In the genomic region with DNA sequence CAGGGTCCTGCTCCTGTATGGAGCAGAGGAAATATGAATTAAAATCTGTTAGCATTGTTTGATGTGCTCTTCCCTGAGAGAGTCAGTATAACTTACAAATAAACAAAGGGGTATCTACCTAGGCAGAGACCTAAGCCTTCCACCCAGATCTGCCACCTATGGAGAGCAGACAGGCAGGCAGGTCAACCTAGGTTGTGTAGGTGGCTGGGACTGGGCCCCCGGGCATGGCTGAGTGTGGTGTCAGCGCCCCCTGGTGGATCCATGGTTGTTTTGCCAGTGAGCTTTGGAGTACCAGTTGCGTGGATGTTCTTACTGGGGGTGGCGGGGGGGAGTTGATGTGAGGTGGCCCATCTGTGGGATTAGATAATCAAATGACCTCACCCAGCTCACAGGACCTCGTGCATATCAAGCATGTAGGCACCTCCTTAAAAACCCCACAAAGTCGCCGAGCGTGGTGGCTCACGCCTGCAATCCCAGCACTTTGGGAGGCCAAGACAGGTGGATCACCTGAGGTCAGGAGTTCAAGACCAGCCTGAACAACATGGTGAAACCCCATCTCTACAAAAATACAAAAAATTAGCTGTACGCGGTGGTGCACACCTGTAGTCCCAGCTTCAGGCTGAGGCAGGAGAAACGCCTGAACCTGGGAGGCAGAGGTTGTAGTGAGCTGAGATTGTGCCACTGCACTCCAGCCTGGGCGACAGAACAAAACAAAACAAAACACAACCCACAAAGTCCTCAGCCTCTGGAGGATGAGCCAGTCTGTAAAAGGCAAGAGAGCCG, we compare ENCODE assay signal across 8 cellular contexts. TPM values are rescaled to one million over a fixed set of nuclear protein-coding genes. Genes with fewer than 3 reads are reported as not detected.
A peak's percentile ranks its signal among the peaks of the same experiment; 100 is the strongest.
DNase-seq lines count a peak whose midpoint lies in the region; ATAC-seq and TF ChIP-seq lines count a peak whose summit lies in the region.

No MANE protein-coding gene starts in this region.

- CTCF ChIA-PET in HEK293T (lab: Yijun Ruan, JAX): interaction anchor here (0.6 to 1.9 kb wide), 11 partner anchors 11 to 368 kb away, joined by 3 to 7 read pairs (median 4); a partner anchor contains a TSS

- 64 to 69% (median 68%) methylated on average over 12 to 14 of the region's 14 CpGs for WGBS in heart left ventricle, 4 donors

- no peaks in the 10 kb centered on the region for H3K27me3 Mint-ChIP-seq in T-helper 1 cell treated with Interleukin-12 subunit alpha and Interleukin-12 subunit beta and Interleukin-4 antibody, amounts not matched to agents 30 μg/mL and 1 μg/mL, for 36 hours (ENCODE audit: low read depth)
- H3K27me3 Mint-ChIP-seq in activated naive CD8-positive, alpha-beta T cell treated with anti-CD3 and anti-CD28 coated beads, Interleukin-2, amount 50 U/mL, for 24 hours: no peaks in the 10 kb centered on the region

- peak; percentile 99 for ATAC-seq in activated naive CD8-positive, alpha-beta T cell treated with anti-CD3 and anti-CD28 coated beads, Interleukin-2, amount 50 U/mL, for 24 hours
- ATAC-seq in heart left ventricle (peak; percentile 84 to 95 (median 94)), GM18505 (IDR thresholded peaks at IDR 0.05; ENCODE audit: unreplicated experiment) (no peak)

- H3K27ac Mint-ChIP-seq in T-helper 1 cell treated with Interleukin-12 subunit alpha and Interleukin-12 subunit beta and Interleukin-4 antibody, amounts not matched to agents 30 μg/mL and 1 μg/mL, for 36 hours: peak overlapping the region; percentile 81
- H3K27ac Mint-ChIP-seq in activated naive CD8-positive, alpha-beta T cell treated with anti-CD3 and anti-CD28 coated beads, Interleukin-2, amount 50 U/mL, for 24 hours: peak overlapping the region; percentile 3

- peaks cover 22% of the 10 kb centered on the region for H3K4me1 Mint-ChIP-seq in T-helper 1 cell treated with Interleukin-12 subunit alpha and Interleukin-12 subunit beta and Interleukin-4 antibody, amounts not matched to agents 30 μg/mL and 1 μg/mL, for 36 hours (ENCODE audit: low read depth)
- H3K4me1 Mint-ChIP-seq in activated naive CD8-positive, alpha-beta T cell treated with anti-CD3 and anti-CD28 coated beads, Interleukin-2, amount 50 U/mL, for 24 hours: peaks cover 19% of the 10 kb centered on the region

- H3K27ac ChIP-seq in heart left ventricle: peak overlapping the region in 1 of 12 donors; percentile 72

- DNase-seq in DMS79 treated with DMSO at 0.1 percent for 48 hours (lab: John Stamatoyannopoulos, UW) (peak; percentile 47), HEK293T (ENCODE audit: extremely low spot score) (peak; percentile 83), NCI-H146 (lab: John Stamatoyannopoulos, UW) (peak; percentile 43), heart left ventricle (peak; percentile 76 to 92 (median 84)), renal cortical epithelial cell (ENCODE audit: low read depth) (peak; percentile 34)
- DNase-seq in activated naive CD8-positive, alpha-beta T cell treated with anti-CD3 and anti-CD28 coated beads, Interleukin-2, amount 50 U/mL, for 24 hours: peak; percentile 91

- intact Hi-C loops in heart left ventricle (cut with DNase I): loop anchor here (1.0 to 10.0 kb wide), 15 partner anchors 46 to 516 kb away; a partner anchor contains a TSS

- H3K9me3 Mint-ChIP-seq in T-helper 1 cell treated with Interleukin-12 subunit alpha and Interleukin-12 subunit beta and Interleukin-4 antibody, amounts not matched to agents 30 μg/mL and 1 μg/mL, for 36 hours: no peaks in the 10 kb centered on the region
- H3K9me3 Mint-ChIP-seq in activated naive CD8-positive, alpha-beta T cell treated with anti-CD3 and anti-CD28 coated beads, Interleukin-2, amount 50 U/mL, for 24 hours: no peaks in the 10 kb centered on the region

- peak; percentile 70 to 89 (median 82) for TF ChIP-seq CTCF in heart left ventricle (IDR thresholded peaks at IDR 0.05)

- H3K36me3 ChIP-seq in heart left ventricle: peaks cover 0 to 39% (median 3%) of the 10 kb centered on the region in 9 donors

- H3K4me3 ChIP-seq in heart left ventricle: no peak overlapping the region

- peaks cover 0 to 42% (median 0%) of the 10 kb centered on the region in 12 donors for H3K4me1 ChIP-seq in heart left ventricle

- H3K4me3 Mint-ChIP-seq in T-helper 1 cell treated with Interleukin-12 subunit alpha and Interleukin-12 subunit beta and Interleukin-4 antibody, amounts not matched to agents 30 μg/mL and 1 μg/mL, for 36 hours: no peak overlapping the region
- no peak overlapping the region for H3K4me3 Mint-ChIP-seq in activated naive CD8-positive, alpha-beta T cell treated with anti-CD3 and anti-CD28 coated beads, Interleukin-2, amount 50 U/mL, for 24 hours

- H3K27me3 ChIP-seq in heart left ventricle: no peaks in the 10 kb centered on the region

- TF ChIP-seq POLR2A in heart left ventricle (IDR thresholded peaks at IDR 0.05) (no peak), GM18505 (IDR thresholded peaks at IDR 0.05; ENCODE audit: borderline replicate concordance, extremely low read depth, insufficient read depth, insufficient read length) (no peak)

- no peaks in the 10 kb centered on the region for H3K9me3 ChIP-seq in heart left ventricle

- POLR2A ChIA-PET in HEK293T (lab: Yijun Ruan, JAX): interaction anchor here (1.4 to 1.5 kb wide), 2 partner anchors 18 to 52 kb away, joined by 4 to 6 read pairs; a partner anchor contains a TSS

- peaks cover 26% of the 10 kb centered on the region for H3K36me3 Mint-ChIP-seq in T-helper 1 cell treated with Interleukin-12 subunit alpha and Interleukin-12 subunit beta and Interleukin-4 antibody, amounts not matched to agents 30 μg/mL and 1 μg/mL, for 36 hours (ENCODE audit: low read depth)
- peaks cover 21% of the 10 kb centered on the region for H3K36me3 Mint-ChIP-seq in activated naive CD8-positive, alpha-beta T cell treated with anti-CD3 and anti-CD28 coated beads, Interleukin-2, amount 50 U/mL, for 24 hours (ENCODE audit: low read depth)

TF ChIP-seq in HEK293T, 16 proteins besides CTCF, POLR2A, EP300 and RAD21:
- TF ChIP-seq LEF1 (IDR thresholded peaks at IDR 0.05; ENCODE audit: borderline replicate concordance) (no peak), CTBP1 (IDR thresholded peaks at IDR 0.05; ENCODE audit: borderline replicate concordance) (no peak), L3MBTL2 (conservative IDR thresholded peaks at IDR 0.05) (no peak), FOXA1 (IDR thresholded peaks at IDR 0.05) (no peak), TARDBP (IDR thresholded peaks at IDR 0.05) (no peak), ELF4 (IDR thresholded peaks at IDR 0.05) (no peak), SP1 (IDR thresholded peaks at IDR 0.05) (no peak), NFRKB (IDR thresholded peaks at IDR 0.05) (no peak), ARNT (IDR thresholded peaks at IDR 0.05) (no peak), SUZ12 (IDR thresholded peaks at IDR 0.05) (no peak), FOXM1 (IDR thresholded peaks at IDR 0.05; ENCODE audit: borderline replicate concordance) (no peak)
- TF ChIP-seq, protein P1, sequence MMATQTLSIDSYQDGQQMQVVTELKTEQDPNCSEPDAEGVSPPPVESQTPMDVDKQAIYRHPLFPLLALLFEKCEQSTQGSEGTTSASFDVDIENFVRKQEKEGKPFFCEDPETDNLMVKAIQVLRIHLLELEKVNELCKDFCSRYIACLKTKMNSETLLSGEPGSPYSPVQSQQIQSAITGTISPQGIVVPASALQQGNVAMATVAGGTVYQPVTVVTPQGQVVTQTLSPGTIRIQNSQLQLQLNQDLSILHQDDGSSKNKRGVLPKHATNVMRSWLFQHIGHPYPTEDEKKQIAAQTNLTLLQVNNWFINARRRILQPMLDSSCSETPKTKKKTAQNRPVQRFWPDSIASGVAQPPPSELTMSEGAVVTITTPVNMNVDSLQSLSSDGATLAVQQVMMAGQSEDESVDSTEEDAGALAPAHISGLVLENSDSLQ (IDR thresholded peaks at IDR 0.05): no peak
TF ChIP-seq in HEK293T: peak in this region for 0.

RNA-seq across cellular contexts. Expression of a gene that starts 17.6 kb away (rescaled TPM):
- 10 to 100 TPM in 1 of 9 donors, 1 to 10 TPM in 8; 3.8 to 11.5 (median 7.2) TPM for total RNA-seq in heart left ventricle
- 10 to 100 TPM in 1 of 2 donors, 1 to 10 TPM in 1; 4.5 to 10.4 TPM for polyA plus RNA-seq in heart left ventricle
- total RNA-seq in renal cortical epithelial cell: 19.0 and 23.8 TPM in 2 replicates

RNA-seq across cellular contexts. Expression of a gene that starts 17.7 kb away (rescaled TPM):
- total RNA-seq in heart left ventricle (10 to 100 TPM in 2 of 9 donors, 1 to 10 TPM in 7; 4.4 to 11.9 (median 8.8) TPM), renal cortical epithelial cell (12.9 TPM in 2 replicates)
- polyA plus RNA-seq in heart left ventricle: 10 to 100 TPM in 1 of 2 donors, 1 to 10 TPM in 1; 8.3 to 10.7 TPM

RNA-seq across cellular contexts. Expression of a gene that starts 25.0 kb away (rescaled TPM):
- not detected for total RNA-seq in heart left ventricle
- not detected for polyA plus RNA-seq in heart left ventricle
- not detected in 2 replicates for total RNA-seq in renal cortical epithelial cell

RNA-seq across cellular contexts. Expression of a gene that starts 41.4 kb away (rescaled TPM):
- total RNA-seq in heart left ventricle (1 to 10 TPM in 5 of 9 donors, under 1 TPM in 4; 0.42 to 9.8 (median 1.2) TPM), renal cortical epithelial cell (not detected in 2 replicates)
- polyA plus RNA-seq in heart left ventricle: 1 to 10 TPM; 1.1 to 1.2 TPM

RNA-seq across cellular contexts. Expression of a gene that starts 44.5 kb away (rescaled TPM):
- total RNA-seq in heart left ventricle (10 to 100 TPM; 20.6 to 35.1 (median 28.8) TPM), renal cortical epithelial cell (6.1 and 17.4 TPM in 2 replicates)
- 10 to 100 TPM in 1 of 2 donors, 1 to 10 TPM in 1; 5.9 to 12.1 TPM for polyA plus RNA-seq in heart left ventricle

Comparison
In these comparisons a context has a peak if more than half of its experiments do, and no peak if none do; other contexts are left out.
1. DNase-seq: peak in every context shown above with its lines; median percentile 91 in activated naive CD8-positive, alpha-beta T cell treated with anti-CD3 and anti-CD28 coated beads, Interleukin-2, amount 50 U/mL, for 24 hours; 84 in heart left ventricle; 83 in HEK293T; 47 in DMS79 treated with DMSO at 0.1 percent for 48 hours; 43 in NCI-H146; 34 in renal cortical epithelial cell.